Comparison of ENCODE assay signal across 16 cellular contexts in genomic region chr19:271856-272255, GRCh38. TPM values are rescaled to one million over a fixed set of nuclear protein-coding genes. Genes with fewer than 3 reads are reported as not detected.
DNase-seq lines count a peak whose midpoint lies in the region; ATAC-seq and TF ChIP-seq lines count a peak whose summit lies in the region.
"Had no signal": no experiment of that assay in that cellular context is flagged by ENCODE, and none has a peak within 500 bp of the region (broad histone marks: within the 10 kb centered on the region; RNA-seq: fewer than 3 reads in every experiment).

No MANE protein-coding gene starts in this region.

- 77% methylated on average over 6 of the region's 6 CpGs for WGBS in SK-N-SH (ENCODE audit: low lambda C conversion rate)

- no peak for TF ChIP-seq CTCF in SK-N-SH (IDR thresholded peaks at IDR 0.05)
- no peak for TF ChIP-seq CTCF in GM20000 (IDR thresholded peaks at IDR 0.05; ENCODE audit: extremely low read depth, missing control alignments)

- no peak for TF ChIP-seq RAD21 in SK-N-SH (IDR thresholded peaks at IDR 0.05; ENCODE audit: low read length)

- H3F3A ChIP-seq in SK-N-SH (replicated peaks; ENCODE audit: insufficient read depth): no peaks in the 10 kb centered on the region

- peak; percentile 1 for DNase-seq in SK-N-SH
- DNase-seq in GM20000 (ENCODE audit: low spot score): peak; percentile 2
- DNase-seq in RPMI8226: peak; percentile 74
- DNase-seq in NOMO-1 (lab: John Stamatoyannopoulos, UW; ENCODE audit: unreplicated experiment in 2 of 2): no peak
- no peak for DNase-seq in midbrain (lab: John Stamatoyannopoulos, UW)
- DNase-seq: C1 segment of cervical spinal cord; Calu3; CD4-positive, alpha-beta memory T cell; COR-L47; GF-D8; GOT3; H7; HCEC 1CT had no signal

- no peak overlapping the region for H3K9ac ChIP-seq in SK-N-SH

- no peaks in the 10 kb centered on the region for H4K20me1 ChIP-seq in SK-N-SH (ENCODE audit: insufficient read depth)

- no peak overlapping the region for H2AFZ ChIP-seq in SK-N-SH (ENCODE audit: low read depth)

- H3K4me2 ChIP-seq in SK-N-SH: no peak overlapping the region

- H3K4me1 ChIP-seq in SK-N-SH (ENCODE audit: control insufficient read depth in 1 of 2, insufficient read depth in 2 of 2, low read depth in 1 of 2, low read length in 1 of 2): peaks cover 0 to 3% of the 10 kb centered on the region in 2 experiments; a peak in 1 of 4 replicates

- TF ChIP-seq EP300 in SK-N-SH (IDR thresholded peaks at IDR 0.05; ENCODE audit: borderline replicate concordance in 1 of 2, low read depth in 1 of 2, low read length in 1 of 2): no peak

- H3K4me3 ChIP-seq in SK-N-SH (ENCODE audit: low read depth in 2 of 2, low read length in 1 of 2): no peak overlapping the region

- no peaks in the 10 kb centered on the region for H3K36me3 ChIP-seq in SK-N-SH (replicated peaks in 1 of 2; ENCODE audit: control insufficient read depth in 1 of 2, insufficient read depth in 2 of 2, low read length in 1 of 2)

- no peaks in the 10 kb centered on the region for H3K9me2 ChIP-seq in SK-N-SH

- CTCF ChIA-PET in SK-N-SH (lab: Yijun Ruan, JAX): interaction anchor here (1.2 kb wide), 1 partner anchor 24 kb away, joined by 4 read pairs; no protein-coding TSS in a partner anchor

- ATAC-seq in SK-N-SH treated with all-trans-retinoic acid at 6 μM for 48 hours (no peak), HG03135 (IDR thresholded peaks at IDR 0.05; ENCODE audit: unreplicated experiment) (no peak)

- H3K27me3 ChIP-seq in SK-N-SH (ENCODE audit: insufficient read depth): no peaks in the 10 kb centered on the region

- no peaks in the 10 kb centered on the region for H3K9me3 ChIP-seq in SK-N-SH

- POLR2A ChIA-PET in SK-N-SH (lab: Yijun Ruan, JAX): no interaction called here

- H3K27ac ChIP-seq in SK-N-SH (ENCODE audit: low read depth in 2 of 2, low read length in 1 of 2): no peak overlapping the region
- H3K27ac ChIP-seq: 22Rv1 had no signal

- H3K79me2 ChIP-seq in SK-N-SH (ENCODE audit: insufficient read depth): no peaks in the 10 kb centered on the region

TF ChIP-seq in SK-N-SH, 30 proteins besides CTCF, POLR2A, EP300 and RAD21 (continues in another document):
- TF ChIP-seq TAF1 (IDR thresholded peaks at IDR 0.05; ENCODE audit: borderline replicate concordance, low read depth, low read length) (no peak), RXRA (IDR thresholded peaks at IDR 0.05; ENCODE audit: borderline replicate concordance, low read depth) (no peak), NFIC (IDR thresholded peaks at IDR 0.05; ENCODE audit: borderline replicate concordance) (no peak), USF1 (IDR thresholded peaks at IDR 0.05; ENCODE audit: borderline replicate concordance, low read depth) (no peak), GATA2 (CRISPR knock-in tag; IDR thresholded peaks at IDR 0.05) (no peak), POLR2AphosphoS5 (IDR thresholded peaks at IDR 0.05; ENCODE audit: low read depth, low read length) (no peak), MXI1 (IDR thresholded peaks at IDR 0.05; ENCODE audit: low read depth, low read length) (no peak), REST (IDR thresholded peaks at IDR 0.05; ENCODE audit: low read depth, low read length) (no peak), NRF1 (IDR thresholded peaks at IDR 0.05; ENCODE audit: low read depth, low read length) (no peak)

TF ChIP-seq in SK-N-SH treated with all-trans-retinoic acid at 6 μM for 48 hours, 23 proteins besides CTCF, POLR2A, EP300 and RAD21:
- TF ChIP-seq ZFP3 (CRISPR knock-in tag; IDR thresholded peaks at IDR 0.05) (no peak), GLIS3 (CRISPR knock-in tag; IDR thresholded peaks at IDR 0.05) (no peak), ISL1 (CRISPR knock-in tag; IDR thresholded peaks at IDR 0.05) (no peak), ESRRG (CRISPR knock-in tag; IDR thresholded peaks at IDR 0.05) (no peak), CREB5 (CRISPR knock-in tag; IDR thresholded peaks at IDR 0.05; ENCODE audit: low read depth) (no peak), BACH2 (CRISPR knock-in tag; IDR thresholded peaks at IDR 0.05; ENCODE audit: borderline replicate concordance) (no peak), RARB (CRISPR knock-in tag; IDR thresholded peaks at IDR 0.05) (no peak), TOX (CRISPR knock-in tag; IDR thresholded peaks at IDR 0.05; ENCODE audit: borderline replicate concordance) (no peak), ZFP30 (CRISPR knock-in tag; IDR thresholded peaks at IDR 0.05) (no peak), TCF4 (CRISPR knock-in tag; IDR thresholded peaks at IDR 0.05; ENCODE audit: borderline replicate concordance) (no peak), PATZ1 (CRISPR knock-in tag; IDR thresholded peaks at IDR 0.05; ENCODE audit: borderline replicate concordance) (no peak), ZC3H10 (CRISPR knock-in tag; IDR thresholded peaks at IDR 0.05) (no peak), ZNF8 (CRISPR knock-in tag; IDR thresholded peaks at IDR 0.05) (no peak), CSRNP3 (CRISPR knock-in tag; IDR thresholded peaks at IDR 0.05) (no peak), ZNF565 (CRISPR knock-in tag; conservative IDR thresholded peaks at IDR 0.05; ENCODE audit: low read depth) (no peak)

RNA-seq across cellular contexts. Expression of gene PLPP2, which starts 19.3 kb away (rescaled TPM):
- polyA plus RNA-seq in SK-N-SH (2012; rRNA removed): 27.3 and 33.6 TPM in 2 replicates
- 19.4 and 27.7 TPM in 2 replicates for polyA plus RNA-seq in SK-N-SH (2012; cell fraction: cytosol; rRNA removed)
- polyA plus RNA-seq in SK-N-SH (2012; cell fraction: nucleus; rRNA removed): 44.7 and 58.0 TPM in 2 replicates

Comparison
In these comparisons a context has a peak if more than half of its experiments do, and no peak if none do; other contexts are left out.
1. DNase-seq: peak in SK-N-SH (single experiment), GM20000 (single experiment) and RPMI8226 (single experiment); none in NOMO-1 (0 of 2) and midbrain (single experiment).